9 cellular contexts compared by ENCODE assay signal in the genomic region with DNA sequence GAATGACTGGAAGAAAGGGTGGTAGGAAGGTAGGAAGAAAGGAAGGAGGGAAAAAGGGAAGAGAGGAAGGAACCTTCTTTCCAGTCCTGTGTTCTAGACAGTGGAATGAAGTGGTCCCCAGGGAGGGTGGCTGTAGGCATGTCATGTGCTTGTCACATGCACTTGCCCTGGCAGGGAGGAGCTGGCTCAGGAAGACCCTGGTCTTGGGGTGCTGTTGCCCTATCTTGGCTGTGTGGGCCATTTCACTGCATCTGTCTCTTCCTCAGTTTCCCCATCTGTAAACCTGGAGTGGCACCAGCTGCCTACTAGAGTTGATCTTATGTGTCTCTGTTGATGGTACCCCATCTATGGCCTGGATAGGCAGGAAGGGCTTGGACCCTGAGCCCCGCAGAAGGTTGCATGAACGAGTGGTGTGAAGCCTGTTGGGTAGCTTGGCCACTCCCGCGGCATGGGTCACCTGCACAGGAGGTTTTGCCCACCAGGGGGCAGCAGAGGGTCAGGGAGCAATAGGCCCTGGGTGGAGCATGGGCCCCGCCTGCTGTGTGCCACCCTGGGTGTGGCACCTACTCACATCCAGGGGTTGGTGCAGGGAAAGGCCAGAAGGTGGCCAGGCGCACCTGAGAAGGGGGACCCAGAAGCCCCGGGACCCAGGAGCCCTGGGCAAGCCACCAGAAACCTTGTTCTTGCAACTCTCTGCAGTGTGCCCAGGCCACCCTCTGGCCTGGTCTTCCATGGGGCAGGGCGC. TPM values are rescaled to one million over a fixed set of nuclear protein-coding genes. Genes with fewer than 3 reads are reported as not detected.
DNase-seq lines count a peak whose midpoint lies in the region; ATAC-seq and TF ChIP-seq lines count a peak whose summit lies in the region.
"Had no signal": no experiment of that assay in that cellular context is flagged by ENCODE, and none has a peak within 500 bp of the region (broad histone marks: within the 10 kb centered on the region; RNA-seq: fewer than 3 reads in every experiment).

No MANE protein-coding gene starts in this region.

- H3K27me3 ChIP-seq in CD8-positive, alpha-beta memory T cell (ENCODE audit: insufficient read depth, low read length, poor library complexity, severe bottlenecking): no peaks in the 10 kb centered on the region
- peaks cover 33% of the 10 kb centered on the region for H3K27me3 ChIP-seq in MM.1S (replicated peaks; ENCODE audit: insufficient read depth, low read length)
- no peaks in the 10 kb centered on the region for H3K27me3 ChIP-seq in brain microvascular endothelial cell (replicated peaks)
- H3K27me3 ChIP-seq in right lobe of liver: no peaks in the 10 kb centered on the region

- peak; percentile 95 to 97 (median 96) for ATAC-seq in right lobe of liver
- no peak for ATAC-seq in GM19035 (IDR thresholded peaks at IDR 0.05; ENCODE audit: unreplicated experiment)

- H4K20me1 ChIP-seq in MM.1S (ENCODE audit: insufficient read depth, low read length): no peaks in the 10 kb centered on the region

- no peaks in the 10 kb centered on the region for H3K9me3 Mint-ChIP-seq in CD8-positive, alpha-beta memory T cell
- H3K9me3 Mint-ChIP-seq: IgD-negative memory B cell had no signal

- H3K4me1 ChIP-seq in CD8-positive, alpha-beta memory T cell (ENCODE audit: insufficient read depth, low read length): peaks cover 4% of the 10 kb centered on the region
- no peaks in the 10 kb centered on the region for H3K4me1 ChIP-seq in MM.1S (ENCODE audit: low read length)
- H3K4me1 ChIP-seq in right lobe of liver: no peaks in the 10 kb centered on the region

- POLR2A ChIA-PET in CD8-positive, alpha-beta memory T cell (lab: Charles Lee): no interaction called here

- H3F3A ChIP-seq in MM.1S (ENCODE audit: insufficient read depth, low read length): no peaks in the 10 kb centered on the region

- H3K79me2 ChIP-seq in MM.1S (ENCODE audit: low read length): no peaks in the 10 kb centered on the region

- no peak for TF ChIP-seq POLR2A in right lobe of liver (IDR thresholded peaks at IDR 0.05)

- H3K4me2 ChIP-seq in MM.1S (ENCODE audit: low read depth, low read length): no peak overlapping the region

- no peaks in the 10 kb centered on the region for H3K9me2 ChIP-seq in MM.1S (replicated peaks; ENCODE audit: insufficient read depth, low read length)

- no peaks in the 10 kb centered on the region for H3K9me3 ChIP-seq in CD8-positive, alpha-beta memory T cell (ENCODE audit: low read length)
- H3K9me3 ChIP-seq in MM.1S (replicated peaks; ENCODE audit: insufficient read depth, low read length) (no peaks in the 10 kb centered on the region), right lobe of liver (no peaks in the 10 kb centered on the region)

- no peak overlapping the region for H3K27ac ChIP-seq in CD8-positive, alpha-beta memory T cell (ENCODE audit: low read depth, low read length)
- H3K27ac ChIP-seq in MM.1S (ENCODE audit: low read length) (no peak overlapping the region), VCaP (no peak overlapping the region), brain microvascular endothelial cell (no peak overlapping the region), right lobe of liver (no peak overlapping the region)

- peak; percentile 82 for TF ChIP-seq CTCF in GM20000 (IDR thresholded peaks at IDR 0.05; ENCODE audit: extremely low read depth, missing control alignments)
- peak; percentile 66 for TF ChIP-seq CTCF in MM.1S (IDR thresholded peaks at IDR 0.05; ENCODE audit: low read length)
- TF ChIP-seq CTCF in VCaP (conservative IDR thresholded peaks at IDR 0.05): peak; percentile 96
- peak; percentile 78 for TF ChIP-seq CTCF in brain microvascular endothelial cell (IDR thresholded peaks at IDR 0.05; ENCODE audit: low read depth, low read length, missing control alignments)
- peak; percentile 86 to 96 (median 92) for TF ChIP-seq CTCF in right lobe of liver (IDR thresholded peaks at IDR 0.05)

- no peak overlapping the region for H2AFZ ChIP-seq in MM.1S (ENCODE audit: low read length)

- in situ Hi-C loops in brain microvascular endothelial cell (cut with HindIII; ENCODE audit: low pct_ligation_motif_present, low sequenced_read_pairs): no loop called here

- CTCF ChIA-PET in CD8-positive, alpha-beta memory T cell (lab: Charles Lee): interaction anchor here (1.0 to 1.9 kb wide), 4 partner anchors 8 to 777 kb away, joined by 3 to 14 read pairs (median 4); no protein-coding TSS in a partner anchor

- H3K27ac Mint-ChIP-seq in CD8-positive, alpha-beta memory T cell: peak overlapping the region in 1 of 8 donors; percentile 2

- intact Hi-C loops in right lobe of liver (cut with DNase I): loop anchor here (5.0 to 10.0 kb wide), 4 partner anchors 374 to 776 kb away; no protein-coding TSS in a partner anchor

- H3K9ac ChIP-seq in MM.1S (ENCODE audit: low read length): no peak overlapping the region

- H3K4me3 Mint-ChIP-seq in CD8-positive, alpha-beta memory T cell: no peak overlapping the region
- H3K4me3 Mint-ChIP-seq: IgD-negative memory B cell had no signal

- H3K4me3 ChIP-seq in CD8-positive, alpha-beta memory T cell (ENCODE audit: low read length): no peak overlapping the region
- H3K4me3 ChIP-seq in MM.1S (ENCODE audit: low read length): no peak overlapping the region
- H3K4me3 ChIP-seq in brain microvascular endothelial cell (ENCODE audit: low read depth, low read length): no peak overlapping the region
- no peak overlapping the region for H3K4me3 ChIP-seq in right lobe of liver

- WGBS in right lobe of liver (ENCODE audit: insufficient coverage, low coverage, low lambda C conversion rate, missing lambda C conversion rate): 28% methylated on average over 3 of the region's 8 CpGs

- no peaks in the 10 kb centered on the region for H3K36me3 ChIP-seq in CD8-positive, alpha-beta memory T cell (ENCODE audit: insufficient read depth, low read length)
- H3K36me3 ChIP-seq in MM.1S (replicated peaks; ENCODE audit: insufficient read depth, low read length): no peaks in the 10 kb centered on the region
- H3K36me3 ChIP-seq in brain microvascular endothelial cell (replicated peaks): peaks cover 38% of the 10 kb centered on the region
- no peaks in the 10 kb centered on the region for H3K36me3 ChIP-seq in right lobe of liver

- H3K36me3 Mint-ChIP-seq in CD8-positive, alpha-beta memory T cell: no peaks in the 10 kb centered on the region
- H3K36me3 Mint-ChIP-seq: IgD-negative memory B cell had no signal

- no peaks in the 10 kb centered on the region for H3K27me3 Mint-ChIP-seq in CD8-positive, alpha-beta memory T cell
- H3K27me3 Mint-ChIP-seq: IgD-negative memory B cell had no signal

- peaks cover 0 to 3% (median 0%) of the 10 kb centered on the region in 3 donors for H3K4me1 Mint-ChIP-seq in CD8-positive, alpha-beta memory T cell
- H3K4me1 Mint-ChIP-seq: IgD-negative memory B cell had no signal

- DNase-seq in CD8-positive, alpha-beta memory T cell: peak; percentile 48 to 82 (median 64)
- DNase-seq in GM20000 (ENCODE audit: low spot score): peak; percentile 75
- peak; percentile 41 for DNase-seq in MM.1S
- no peak for DNase-seq in brain microvascular endothelial cell
- DNase-seq in right lobe of liver: peak; percentile 81 to 85 (median 82)
- DNase-seq in stimulated activated CD8-positive, alpha-beta memory T cell treated with anti-CD3 and anti-CD28 coated beads, Interleukin-2, amount 100 ng/mL, for 48 hours (ENCODE audit: low read depth in 2 of 2): peak; percentile 75 to 79

RNA-seq across cellular contexts. Expression of a gene that starts 25.1 kb away (rescaled TPM):
- under 1 TPM in 1 of 2 experiments, not detected in 1; 0.13 TPM for total RNA-seq in CD8-positive, alpha-beta memory T cell
- not detected for polyA plus RNA-seq in CD8-positive, alpha-beta memory T cell
- 10 to 100 TPM in 5 of 6 experiments, 1 to 10 TPM in 1; 5.7 to 43.7 (median 23.9) TPM for total RNA-seq in right lobe of liver
- polyA plus RNA-seq: IgD-negative memory B cell had no signal

RNA-seq across cellular contexts. Expression of a gene that starts 52.5 kb away (rescaled TPM):
- total RNA-seq in CD8-positive, alpha-beta memory T cell: not detected
- not detected for polyA plus RNA-seq in CD8-positive, alpha-beta memory T cell
- under 1 TPM in 1 of 6 experiments, not detected in 5; 0.04 TPM for total RNA-seq in right lobe of liver
- polyA plus RNA-seq: IgD-negative memory B cell had no signal

Comparison
In these comparisons a context has a peak if more than half of its experiments do, and no peak if none do; other contexts are left out.
1. RNA of a gene that starts 25.1 kb away (total RNA-seq): 5.7 to 43.7 TPM in right lobe of liver; 0.13 TPM in CD8-positive, alpha-beta memory T cell; every median in the first group is over 4 times any median in the second.
2. Peak in every context shown above with its lines, with median percentiles within 50 percentile points of each other: CTCF ChIP-seq.